Comparison of ENCODE assay signal across 7 cellular contexts in the genomic region with DNA sequence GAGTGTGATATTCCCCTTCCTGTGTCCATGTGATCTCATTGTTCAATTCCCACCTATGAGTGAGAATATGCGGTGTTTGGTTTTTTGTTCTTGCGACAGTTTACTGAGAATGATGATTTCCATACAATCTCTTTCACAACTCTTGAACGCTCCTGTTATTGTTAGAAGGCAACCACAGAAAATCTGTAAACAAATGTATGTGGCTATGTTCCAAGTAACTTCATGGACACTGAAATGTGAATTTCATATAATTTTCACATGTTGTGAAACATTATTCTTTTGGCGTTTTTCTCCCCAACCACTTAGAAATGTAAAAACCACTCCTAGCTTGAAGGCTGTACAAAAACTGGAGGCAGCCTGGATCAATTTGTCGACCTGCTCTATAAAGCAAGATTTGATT. TPM values are rescaled to one million over a fixed set of nuclear protein-coding genes. Genes with fewer than 3 reads are reported as not detected.
DNase-seq lines count a peak whose midpoint lies in the region; TF ChIP-seq lines count a peak whose summit lies in the region.
"Not testable (repeated sequence)": the region's sequence is repeated elsewhere in the genome, so short reads cannot be mapped to it uniquely, and the experiment has no call there.

No MANE protein-coding gene starts in this region.

- H3K9me3 ChIP-seq in HEK293 (ENCODE audit: control insufficient read depth, insufficient read depth, low read depth, low read length); endodermal cell (ENCODE audit: control insufficient read depth, low read length): not testable (repeated sequence)

- not testable (repeated sequence) for H3K9me3 Mint-ChIP-seq in endodermal cell, mesothelial cell of epicardium

- not testable (repeated sequence) for H3K27me3 ChIP-seq in endodermal cell (ENCODE audit: control insufficient read depth, insufficient read depth, low read length, poor library complexity, severe bottlenecking)

- CTCF ChIA-PET in HEK293 (lab: Yijun Ruan, JAX), result interaction anchor here (0.8 to 2.2 kb wide), 3 partner anchors 13 to 93 kb away, joined by 3 to 5 read pairs (median 4); no protein-coding TSS in a partner anchor

- peak; percentile 71 for DNase-seq in AG09319 (ENCODE audit: extremely low read depth, low read depth)
- peak; percentile 24 for DNase-seq in MV-4-11 (lab: John Stamatoyannopoulos, UW)
- DNase-seq in amniotic epithelial cell (ENCODE audit: low read depth), result peak; percentile 92
- DNase-seq in endodermal cell; mesothelial cell of epicardium (ENCODE audit: low spot score in 2 of 2, unreplicated experiment in 2 of 2): not testable (repeated sequence)
- peak; percentile 85 for DNase-seq in fibroblast of pulmonary artery (ENCODE audit: low read depth)

- TF ChIP-seq CTCF in AG09319 (IDR thresholded peaks at IDR 0.05; ENCODE audit: low read depth, low read length); HEK293 (tag by site-specific recombination; IDR thresholded peaks at IDR 0.05); endodermal cell (conservative IDR thresholded peaks at IDR 0.05); fibroblast of pulmonary artery (IDR thresholded peaks at IDR 0.05; ENCODE audit: low read length, missing control alignments); mesothelial cell of epicardium (IDR thresholded peaks at IDR 0.05; ENCODE audit: unreplicated experiment): not testable (repeated sequence)

- peaks cover 6 to 16% of the 10 kb centered on the region in 2 experiments for H3K36me3 ChIP-seq in HEK293 (ENCODE audit: control insufficient read depth in 2 of 2, insufficient read depth in 1 of 2, low read length in 2 of 2)
- not testable (repeated sequence) for H3K36me3 ChIP-seq in endodermal cell (ENCODE audit: control insufficient read depth, insufficient read depth, low read length)

- H3K27ac Mint-ChIP-seq in endodermal cell (peak overlapping the region; percentile 49), mesothelial cell of epicardium (peak overlapping the region; percentile 79)

- 92 to 93% methylated on average over 2 to 5 of the region's 5 CpGs for WGBS in endodermal cell (ENCODE audit: insufficient coverage in 1 of 2, insufficient read length in 1 of 2), 2 experiments

- not testable (repeated sequence) for H3K9ac ChIP-seq in endodermal cell (ENCODE audit: extremely low read depth, low read length, poor library complexity, severe bottlenecking)

- POLR2A ChIA-PET in HEK293 (lab: Yijun Ruan, JAX), result not testable (repeated sequence)

- not testable (repeated sequence) for H3K4me3 ChIP-seq in HEK293 (ENCODE audit: low read depth, low read length); endodermal cell (ENCODE audit: low read length); fibroblast of pulmonary artery (replicated peaks; ENCODE audit: low read depth, low read length)

- H3K4me1 Mint-ChIP-seq in endodermal cell, mesothelial cell of epicardium: not testable (repeated sequence)

- not testable (repeated sequence) for H3K4me3 Mint-ChIP-seq in endodermal cell, mesothelial cell of epicardium

- H3K27ac ChIP-seq in HEK293 (ENCODE audit: extremely low read depth, low read depth, low read length); endodermal cell (ENCODE audit: low read depth, low read length): not testable (repeated sequence)

- not testable (repeated sequence) for H3K27me3 Mint-ChIP-seq in endodermal cell (ENCODE audit: insufficient read depth); mesothelial cell of epicardium (ENCODE audit: low read depth)

- H3K4me1 ChIP-seq in HEK293 (ENCODE audit: control insufficient read depth, insufficient read depth, low read length); endodermal cell (ENCODE audit: control insufficient read depth, insufficient read depth, low read length): not testable (repeated sequence)

- H3K36me3 Mint-ChIP-seq in endodermal cell (ENCODE audit: low read depth) (peaks cover 29% of the 10 kb centered on the region), mesothelial cell of epicardium (peaks cover 16% of the 10 kb centered on the region)

TF ChIP-seq in HEK293, 187 proteins besides CTCF, POLR2A, EP300 and RAD21:
- TF ChIP-seq, protein P1, sequence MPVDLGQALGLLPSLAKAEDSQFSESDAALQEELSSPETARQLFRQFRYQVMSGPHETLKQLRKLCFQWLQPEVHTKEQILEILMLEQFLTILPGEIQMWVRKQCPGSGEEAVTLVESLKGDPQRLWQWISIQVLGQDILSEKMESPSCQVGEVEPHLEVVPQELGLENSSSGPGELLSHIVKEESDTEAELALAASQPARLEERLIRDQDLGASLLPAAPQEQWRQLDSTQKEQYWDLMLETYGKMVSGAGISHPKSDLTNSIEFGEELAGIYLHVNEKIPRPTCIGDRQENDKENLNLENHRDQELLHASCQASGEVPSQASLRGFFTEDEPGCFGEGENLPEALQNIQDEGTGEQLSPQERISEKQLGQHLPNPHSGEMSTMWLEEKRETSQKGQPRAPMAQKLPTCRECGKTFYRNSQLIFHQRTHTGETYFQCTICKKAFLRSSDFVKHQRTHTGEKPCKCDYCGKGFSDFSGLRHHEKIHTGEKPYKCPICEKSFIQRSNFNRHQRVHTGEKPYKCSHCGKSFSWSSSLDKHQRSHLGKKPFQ (tag by site-specific recombination; IDR thresholded peaks at IDR 0.05), result 0 out of 2 replicates have a peak, but pooled peaks have one; percentile 38
- TF ChIP-seq, protein P2, sequence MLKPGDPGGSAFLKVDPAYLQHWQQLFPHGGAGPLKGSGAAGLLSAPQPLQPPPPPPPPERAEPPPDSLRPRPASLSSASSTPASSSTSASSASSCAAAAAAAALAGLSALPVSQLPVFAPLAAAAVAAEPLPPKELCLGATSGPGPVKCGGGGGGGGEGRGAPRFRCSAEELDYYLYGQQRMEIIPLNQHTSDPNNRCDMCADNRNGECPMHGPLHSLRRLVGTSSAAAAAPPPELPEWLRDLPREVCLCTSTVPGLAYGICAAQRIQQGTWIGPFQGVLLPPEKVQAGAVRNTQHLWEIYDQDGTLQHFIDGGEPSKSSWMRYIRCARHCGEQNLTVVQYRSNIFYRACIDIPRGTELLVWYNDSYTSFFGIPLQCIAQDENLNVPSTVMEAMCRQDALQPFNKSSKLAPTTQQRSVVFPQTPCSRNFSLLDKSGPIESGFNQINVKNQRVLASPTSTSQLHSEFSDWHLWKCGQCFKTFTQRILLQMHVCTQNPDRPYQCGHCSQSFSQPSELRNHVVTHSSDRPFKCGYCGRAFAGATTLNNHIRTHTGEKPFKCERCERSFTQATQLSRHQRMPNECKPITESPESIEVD (tag by site-specific recombination; IDR thresholded peaks at IDR 0.05), result 0 out of 2 replicates have a peak, but pooled peaks have one; percentile 28

RNA-seq across cellular contexts. Expression of gene ARL3, which starts 22.9 kb away (rescaled TPM):
- total RNA-seq in endodermal cell, result 10 to 100 TPM; 20.3 to 25.6 TPM
- polyA plus RNA-seq in endodermal cell (2013, experiment 1 of 2), result 31.4 TPM
- polyA plus RNA-seq in endodermal cell (2013, experiment 2 of 2), result 30.8 TPM
- total RNA-seq in mesothelial cell of epicardium, result 13.0 to 13.9 TPM (median 13.7 TPM) in 3 replicates

RNA-seq across cellular contexts. Expression of gene SFXN2, which starts 23.1 kb away (rescaled TPM):
- total RNA-seq in endodermal cell (10 to 100 TPM; 30.5 to 32.9 TPM), mesothelial cell of epicardium (33.3 to 36.8 TPM (median 34.9 TPM) in 3 replicates)
- polyA plus RNA-seq in endodermal cell (2013, experiment 1 of 2), result 13.6 TPM
- polyA plus RNA-seq in endodermal cell (2013, experiment 2 of 2), result 13.7 TPM

RNA-seq across cellular contexts. Expression of gene TRIM8, which starts 47.0 kb away (rescaled TPM):
- total RNA-seq in endodermal cell (10 to 100 TPM; 27.7 to 32.7 TPM), mesothelial cell of epicardium (74.3 to 85.3 TPM (median 79.2 TPM) in 3 replicates)
- polyA plus RNA-seq in endodermal cell (2013, experiment 1 of 2), result 55.6 TPM
- polyA plus RNA-seq in endodermal cell (2013, experiment 2 of 2), result 46.3 TPM

RNA-seq across cellular contexts. Expression of gene WBP1L, which starts 52.5 kb away (rescaled TPM):
- total RNA-seq in endodermal cell, result 10 to 100 TPM; 23.5 to 25.8 TPM
- polyA plus RNA-seq in endodermal cell (2013, experiment 1 of 2), result 30.2 TPM
- 29.0 TPM for polyA plus RNA-seq in endodermal cell (2013, experiment 2 of 2)
- 56.3 to 56.7 TPM (median 56.3 TPM) in 3 replicates for total RNA-seq in mesothelial cell of epicardium
